13 cellular contexts compared by ENCODE assay signal in the genomic region with DNA sequence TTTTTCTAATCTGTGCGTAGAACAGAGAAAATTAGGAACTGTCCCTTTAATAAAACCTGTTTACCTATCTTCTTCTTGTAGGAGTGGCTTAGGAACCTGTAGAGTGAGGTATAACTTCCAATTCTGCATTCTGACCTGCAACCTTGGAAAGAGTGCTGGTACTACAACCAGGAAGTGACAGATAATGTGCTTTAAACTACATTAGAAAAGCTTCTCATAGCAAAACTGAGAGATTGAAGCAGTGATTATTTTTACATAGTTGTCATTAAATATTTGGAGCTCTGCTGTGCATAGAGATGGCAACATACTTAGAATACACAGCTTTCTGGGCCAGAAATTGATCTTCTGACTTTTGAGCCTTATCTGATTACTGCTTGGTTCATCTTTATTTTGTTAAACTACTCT. TPM values are rescaled to one million over a fixed set of nuclear protein-coding genes. Genes with fewer than 3 reads are reported as not detected.
A peak's percentile ranks its signal among the peaks of the same experiment; 100 is the strongest.
DNase-seq lines count a peak whose midpoint lies in the region; ATAC-seq and TF ChIP-seq lines count a peak whose summit lies in the region.
"Had no signal": no experiment of that assay in that cellular context is flagged by ENCODE, and none has a peak within 500 bp of the region (broad histone marks: within the 10 kb centered on the region; RNA-seq: fewer than 3 reads in every experiment).

No MANE protein-coding gene starts in this region.

- H3K36me3 ChIP-seq in right lobe of liver, result no peaks in the 10 kb centered on the region

- WGBS in right lobe of liver (ENCODE audit: insufficient coverage, low coverage, low lambda C conversion rate, missing lambda C conversion rate), result 12% methylated on average over 1 of the region's 1 CpG

- peak; percentile 81 for TF ChIP-seq POLR2A in right lobe of liver (IDR thresholded peaks at IDR 0.05)

- H3K9me3 Mint-ChIP-seq in stimulated activated naive CD8-positive, alpha-beta T cell treated with anti-CD3 and anti-CD28 coated beads, Interleukin-15, amount 100 ng/mL, for 72 hours, result no peaks in the 10 kb centered on the region
- H3K9me3 Mint-ChIP-seq in stimulated activated memory B cell treated with anti-CD40 and anti-IgM and Interleukin-4, amounts not matched to agents 10 μg/mL and 1 μg/mL and 100 μg/mL, for 72 hours, result no peaks in the 10 kb centered on the region
- H3K9me3 Mint-ChIP-seq: activated CD4-positive, alpha-beta memory T cell treated with anti-CD3 and anti-CD28 coated beads, Interleukin-2, amount 10 ng/mL, durations not matched to agents 7 days and 5 days had no signal

- DNase-seq in stimulated activated naive CD8-positive, alpha-beta T cell treated with anti-CD3 and anti-CD28 coated beads, Interleukin-15, amount 100 ng/mL, for 72 hours, result no peak
- no peak for DNase-seq in stimulated activated naive CD8-positive, alpha-beta T cell treated with anti-CD3 and anti-CD28 coated beads, Interleukin-15, Interleukin-2, amounts not matched to agents 100 U/mL and 50 U/mL, for 24 hours
- DNase-seq in T-helper 17 cell, result no peak
- no peak for DNase-seq in right lobe of liver
- no peak for DNase-seq in anterior cingulate cortex (lab: John Stamatoyannopoulos, UW)
- DNase-seq in NCI-H524 treated with DMSO at 0.1 percent for 48 hours (lab: John Stamatoyannopoulos, UW), result no peak
- DNase-seq: activated CD4-positive, alpha-beta memory T cell treated with anti-CD3 and anti-CD28 coated beads, Interleukin-2, amount 10 ng/mL, durations not matched to agents 7 days and 5 days; hippocampal formation; posterior cingulate gyrus had no signal

- no peak overlapping the region for H3K27ac Mint-ChIP-seq in stimulated activated naive CD8-positive, alpha-beta T cell treated with anti-CD3 and anti-CD28 coated beads, Interleukin-15, amount 100 ng/mL, for 72 hours
- H3K27ac Mint-ChIP-seq in T-helper 17 cell, result no peak overlapping the region
- no peak overlapping the region for H3K27ac Mint-ChIP-seq in stimulated activated memory B cell treated with anti-CD40 and anti-IgM and Interleukin-4, amounts not matched to agents 10 μg/mL and 1 μg/mL and 100 μg/mL, for 72 hours
- H3K27ac Mint-ChIP-seq: activated CD4-positive, alpha-beta memory T cell treated with anti-CD3 and anti-CD28 coated beads, Interleukin-2, amount 10 ng/mL, durations not matched to agents 7 days and 5 days had no signal

- H3K4me1 Mint-ChIP-seq in stimulated activated naive CD8-positive, alpha-beta T cell treated with anti-CD3 and anti-CD28 coated beads, Interleukin-15, amount 100 ng/mL, for 72 hours, result no peaks in the 10 kb centered on the region
- H3K4me1 Mint-ChIP-seq in T-helper 17 cell, result peaks cover 7% of the 10 kb centered on the region
- H3K4me1 Mint-ChIP-seq in stimulated activated memory B cell treated with anti-CD40 and anti-IgM and Interleukin-4, amounts not matched to agents 10 μg/mL and 1 μg/mL and 100 μg/mL, for 72 hours, result no peaks in the 10 kb centered on the region

- peaks cover 0 to 5% (median 0%) of the 10 kb centered on the region in 4 donors for H3K4me1 ChIP-seq in right lobe of liver

- no peaks in the 10 kb centered on the region for H3K9me3 ChIP-seq in T-helper 17 cell (ENCODE audit: control insufficient read depth, low read length, poor library complexity, severe bottlenecking)
- H3K9me3 ChIP-seq in right lobe of liver, result no peaks in the 10 kb centered on the region

- no peaks in the 10 kb centered on the region for H3K36me3 Mint-ChIP-seq in T-helper 17 cell (ENCODE audit: low read depth)
- no peaks in the 10 kb centered on the region for H3K36me3 Mint-ChIP-seq in stimulated activated memory B cell treated with anti-CD40 and anti-IgM and Interleukin-4, amounts not matched to agents 10 μg/mL and 1 μg/mL and 100 μg/mL, for 72 hours

- intact Hi-C loops in right lobe of liver (cut with DNase I), result no loop called here

- H3K27ac ChIP-seq in right lobe of liver, result peak overlapping the region; percentile 30 to 72 (median 65)
- H3K27ac ChIP-seq: C4-2B had no signal

- no peaks in the 10 kb centered on the region for H3K27me3 Mint-ChIP-seq in stimulated activated naive CD8-positive, alpha-beta T cell treated with anti-CD3 and anti-CD28 coated beads, Interleukin-15, amount 100 ng/mL, for 72 hours
- peaks cover 6% of the 10 kb centered on the region for H3K27me3 Mint-ChIP-seq in T-helper 17 cell
- H3K27me3 Mint-ChIP-seq in stimulated activated memory B cell treated with anti-CD40 and anti-IgM and Interleukin-4, amounts not matched to agents 10 μg/mL and 1 μg/mL and 100 μg/mL, for 72 hours, result no peaks in the 10 kb centered on the region

- H3K4me3 ChIP-seq in right lobe of liver, result peak overlapping the region; percentile 15 to 54 (median 40)

- TF ChIP-seq CTCF in right lobe of liver (IDR thresholded peaks at IDR 0.05), result no peak

- no peaks in the 10 kb centered on the region for H3K27me3 ChIP-seq in right lobe of liver

- ATAC-seq in stimulated activated naive CD8-positive, alpha-beta T cell treated with anti-CD3 and anti-CD28 coated beads, Interleukin-15, amount 100 ng/mL, for 72 hours, result no peak
- ATAC-seq in stimulated activated naive CD8-positive, alpha-beta T cell treated with anti-CD3 and anti-CD28 coated beads, Interleukin-15, Interleukin-2, amounts not matched to agents 100 U/mL and 50 U/mL, for 24 hours, result no peak
- ATAC-seq in T-helper 17 cell (peak; percentile 32), right lobe of liver (peak; percentile 91 to 97 (median 94)), GM18867 (IDR thresholded peaks at IDR 0.05; ENCODE audit: unreplicated experiment) (no peak)
- no peak for ATAC-seq in stimulated activated memory B cell treated with anti-CD40 and anti-IgM and Interleukin-4, amounts not matched to agents 10 μg/mL and 1 μg/mL and 100 μg/mL, for 72 hours
- ATAC-seq: Panc1 had no signal

- H3K4me3 Mint-ChIP-seq in stimulated activated naive CD8-positive, alpha-beta T cell treated with anti-CD3 and anti-CD28 coated beads, Interleukin-15, amount 100 ng/mL, for 72 hours, result peak overlapping the region; percentile 23 to 24
- peak overlapping the region; percentile 19 for H3K4me3 Mint-ChIP-seq in T-helper 17 cell
- no peak overlapping the region for H3K4me3 Mint-ChIP-seq in stimulated activated memory B cell treated with anti-CD40 and anti-IgM and Interleukin-4, amounts not matched to agents 10 μg/mL and 1 μg/mL and 100 μg/mL, for 72 hours
- H3K4me3 Mint-ChIP-seq: activated CD4-positive, alpha-beta memory T cell treated with anti-CD3 and anti-CD28 coated beads, Interleukin-2, amount 10 ng/mL, durations not matched to agents 7 days and 5 days had no signal

RNA-seq across cellular contexts. Expression of a gene that starts 50.4 kb away (rescaled TPM):
- 1 to 10 TPM; 6.4 to 8.3 TPM for total RNA-seq in T-helper 17 cell
- total RNA-seq in right lobe of liver, result 10 to 100 TPM in 3 of 6 experiments, 1 to 10 TPM in 3; 7.0 to 14.6 (median 9.9) TPM

RNA-seq across cellular contexts. Expression of a gene that starts 58.8 kb away (rescaled TPM):
- total RNA-seq in T-helper 17 cell (1 to 10 TPM in 1 of 2 donors, under 1 TPM in 1; 0.08 to 1.2 TPM), right lobe of liver (10 to 100 TPM in 4 of 6 experiments, 1 to 10 TPM in 2; 7.6 to 16.9 (median 11.1) TPM)

Comparison
In these comparisons a context has a peak if more than half of its experiments do, and no peak if none do; other contexts are left out.
1. ATAC-seq: peak in T-helper 17 cell (single experiment) and right lobe of liver (4 of 4); none in stimulated activated naive CD8-positive, alpha-beta T cell treated with anti-CD3 and anti-CD28 coated beads, Interleukin-15, amount 100 ng/mL, for 72 hours (single experiment), stimulated activated naive CD8-positive, alpha-beta T cell treated with anti-CD3 and anti-CD28 coated beads, Interleukin-15, Interleukin-2, amounts not matched to agents 100 U/mL and 50 U/mL, for 24 hours (single experiment), stimulated activated memory B cell treated with anti-CD40 and anti-IgM and Interleukin-4, amounts not matched to agents 10 μg/mL and 1 μg/mL and 100 μg/mL, for 72 hours (single experiment) and GM18867 (single experiment).